19 cellular contexts compared by ENCODE assay signal in the genomic region with DNA sequence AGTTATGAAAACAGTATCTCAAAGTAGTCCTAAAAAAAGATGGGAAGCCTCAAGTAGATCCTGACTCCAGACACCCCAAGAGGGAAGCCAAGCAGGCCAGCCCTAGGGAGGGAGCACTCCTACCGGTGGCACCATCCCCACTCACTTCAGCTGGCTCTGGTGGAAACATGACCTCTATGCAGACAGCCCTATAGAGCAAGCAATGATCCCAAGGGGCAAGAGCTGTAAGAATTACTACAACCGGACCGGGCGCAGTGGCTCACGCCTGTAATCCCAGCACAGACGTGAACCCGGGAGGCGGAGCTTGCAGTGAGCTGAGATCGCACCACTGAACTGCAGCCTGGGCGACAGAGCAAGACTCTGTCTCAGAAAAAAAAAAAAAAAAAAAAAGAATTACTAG.
"Had no signal": no experiment of that assay in that cellular context is flagged by ENCODE, and none has a peak within 500 bp of the region (broad histone marks: within the 10 kb centered on the region; RNA-seq: fewer than 3 reads in every experiment).

No MANE protein-coding gene starts in this region.

- H3K9me3 ChIP-seq: ascending aorta, colonic mucosa, esophagus muscularis mucosa, mucosa of descending colon, pancreas, spleen, thoracic aorta had no signal

- H3K4me3 ChIP-seq: ascending aorta, colonic mucosa, esophagus muscularis mucosa, mucosa of descending colon, pancreas, spleen, thoracic aorta had no signal

- H3K36me3 Mint-ChIP-seq: naive B cell had no signal

- H3K27ac ChIP-seq: ascending aorta, colonic mucosa, esophagus muscularis mucosa, pancreas, spleen, thoracic aorta had no signal

- H3K27ac Mint-ChIP-seq: activated CD4-positive, alpha-beta T cell treated with anti-CD3 and anti-CD28 coated beads for 36 hours; activated CD8-positive, alpha-beta T cell treated with anti-CD3 and anti-CD28 coated beads for 36 hours; activated naive CD4-positive, alpha-beta T cell treated with anti-CD3 and anti-CD28 coated beads, Interleukin-2, amount 10 ng/mL, durations not matched to agents 7 days and 5 days; activated naive CD8-positive, alpha-beta T cell treated with anti-CD3 and anti-CD28 coated beads, Interleukin-2, amount 50 U/mL, for 24 hours; naive B cell; stimulated activated memory B cell treated with anti-CD40 and anti-IgM and Interleukin-4, amounts not matched to agents 10 μg/mL and 1 μg/mL and 100 μg/mL, for 72 hours; WTC11 had no signal

- H3K4me1 ChIP-seq: colonic mucosa had no signal

- ATAC-seq: activated CD4-positive, alpha-beta T cell treated with anti-CD3 and anti-CD28 coated beads for 36 hours; activated CD8-positive, alpha-beta T cell treated with anti-CD3 and anti-CD28 coated beads for 36 hours; activated naive CD8-positive, alpha-beta T cell treated with anti-CD3 and anti-CD28 coated beads, Interleukin-2, amount 50 U/mL, for 24 hours; activated T-cell treated with anti-CD3 and anti-CD28 coated beads, Interleukin-2, amount 50 U/mL, for 4 hours; mucosa of descending colon; stimulated activated memory B cell treated with anti-CD40 and anti-IgM and Interleukin-4, amounts not matched to agents 10 μg/mL and 1 μg/mL and 100 μg/mL, for 72 hours; WTC11 had no signal

- H3K27me3 Mint-ChIP-seq: activated CD4-positive, alpha-beta T cell treated with anti-CD3 and anti-CD28 coated beads for 36 hours; activated CD8-positive, alpha-beta T cell treated with anti-CD3 and anti-CD28 coated beads for 36 hours; activated naive CD4-positive, alpha-beta T cell treated with anti-CD3 and anti-CD28 coated beads, Interleukin-2, amount 10 ng/mL, durations not matched to agents 7 days and 5 days; activated naive CD8-positive, alpha-beta T cell treated with anti-CD3 and anti-CD28 coated beads, Interleukin-2, amount 50 U/mL, for 24 hours; central memory CD8-positive, alpha-beta T cell; naive B cell; stimulated activated memory B cell treated with anti-CD40 and anti-IgM and Interleukin-4, amounts not matched to agents 10 μg/mL and 1 μg/mL and 100 μg/mL, for 72 hours had no signal

- H3K4me3 Mint-ChIP-seq: activated CD4-positive, alpha-beta T cell treated with anti-CD3 and anti-CD28 coated beads for 36 hours; activated CD8-positive, alpha-beta T cell treated with anti-CD3 and anti-CD28 coated beads for 36 hours; activated naive CD4-positive, alpha-beta T cell treated with anti-CD3 and anti-CD28 coated beads, Interleukin-2, amount 10 ng/mL, durations not matched to agents 7 days and 5 days; activated naive CD8-positive, alpha-beta T cell treated with anti-CD3 and anti-CD28 coated beads, Interleukin-2, amount 50 U/mL, for 24 hours; activated T-cell treated with anti-CD3 and anti-CD28 coated beads, Interleukin-2, amount 50 U/mL, for 4 hours; central memory CD8-positive, alpha-beta T cell; immature natural killer cell; stimulated activated memory B cell treated with anti-CD40 and anti-IgM and Interleukin-4, amounts not matched to agents 10 μg/mL and 1 μg/mL and 100 μg/mL, for 72 hours; WTC11 had no signal

- DNase-seq: activated CD4-positive, alpha-beta T cell treated with anti-CD3 and anti-CD28 coated beads for 36 hours; activated CD8-positive, alpha-beta T cell treated with anti-CD3 and anti-CD28 coated beads for 36 hours; activated naive CD4-positive, alpha-beta T cell treated with anti-CD3 and anti-CD28 coated beads, Interleukin-2, amount 10 ng/mL, durations not matched to agents 7 days and 5 days; activated naive CD8-positive, alpha-beta T cell treated with anti-CD3 and anti-CD28 coated beads, Interleukin-2, amount 50 U/mL, for 24 hours; activated T-cell treated with anti-CD3 and anti-CD28 coated beads, Interleukin-2, amount 50 U/mL, for 4 hours; colonic mucosa; immature natural killer cell; mesenchymal stem cell; mucosa of descending colon; naive B cell; spleen; stimulated activated CD4-positive, alpha-beta T cell treated with anti-CD3 and anti-CD28 coated beads, Interleukin-4, amount 100 ng/mL, for 4 hours had no signal

- H3K27me3 ChIP-seq: ascending aorta, colonic mucosa, esophagus muscularis mucosa, pancreas, spleen had no signal

- H3K9me3 Mint-ChIP-seq: activated CD8-positive, alpha-beta T cell treated with anti-CD3 and anti-CD28 coated beads for 36 hours; activated naive CD4-positive, alpha-beta T cell treated with anti-CD3 and anti-CD28 coated beads, Interleukin-2, amount 10 ng/mL, durations not matched to agents 7 days and 5 days; activated naive CD8-positive, alpha-beta T cell treated with anti-CD3 and anti-CD28 coated beads, Interleukin-2, amount 50 U/mL, for 24 hours; activated T-cell treated with anti-CD3 and anti-CD28 coated beads, Interleukin-2, amount 50 U/mL, for 4 hours; central memory CD8-positive, alpha-beta T cell; immature natural killer cell; naive B cell; stimulated activated memory B cell treated with anti-CD40 and anti-IgM and Interleukin-4, amounts not matched to agents 10 μg/mL and 1 μg/mL and 100 μg/mL, for 72 hours; WTC11 had no signal

- H3K36me3 ChIP-seq: colonic mucosa, pancreas had no signal
